In the genomic region with DNA sequence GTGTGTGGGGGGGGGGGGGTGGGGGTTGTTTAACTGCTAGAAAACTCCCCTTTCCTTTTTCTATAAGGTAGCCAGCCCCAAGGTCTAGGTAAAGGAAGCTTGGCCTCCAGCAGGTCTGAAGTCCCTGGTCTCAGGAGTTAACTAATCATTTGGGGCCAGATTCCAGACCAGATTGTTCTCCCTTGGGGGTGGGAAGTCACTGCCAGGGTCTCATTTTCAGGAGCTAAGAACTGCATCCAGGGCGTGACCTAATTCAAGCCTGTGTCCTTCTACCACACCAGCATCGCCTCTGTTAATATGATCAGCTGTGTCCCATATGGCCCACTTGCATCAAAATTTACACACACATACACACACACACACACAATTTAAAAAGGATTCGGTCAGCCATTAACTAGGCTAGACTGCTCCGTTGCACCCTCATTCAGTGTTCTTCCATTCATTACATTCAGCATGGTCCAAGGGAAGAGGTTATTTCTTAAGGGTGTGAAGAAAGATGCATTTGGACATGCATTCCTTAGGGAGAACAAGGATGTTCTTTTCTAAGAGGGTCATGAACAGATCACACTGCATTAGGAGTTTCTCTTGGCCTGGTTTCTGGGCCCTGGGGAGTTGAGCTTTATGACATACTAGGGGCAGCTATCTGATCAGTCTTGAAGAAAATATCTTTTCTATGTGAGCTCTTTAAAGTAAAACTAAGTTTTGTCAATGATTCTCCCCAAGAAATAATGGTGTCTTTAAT, we compare ENCODE assay signal across 1 cellular context.
TF ChIP-seq lines count a peak whose summit lies in the region.

No MANE protein-coding gene starts in this region.

TF ChIP-seq in H1, 55 proteins besides CTCF, POLR2A, EP300 and RAD21:
- TF ChIP-seq SAP30 (IDR thresholded peaks at IDR 0.05; ENCODE audit: insufficient read depth, insufficient replicate concordance, low read length) (no peak), NANOG (IDR thresholded peaks at IDR 0.05; ENCODE audit: insufficient read depth, low read depth, low read length, poor library complexity, severe bottlenecking) (no peak), GABPA (IDR thresholded peaks at IDR 0.05; ENCODE audit: borderline replicate concordance, insufficient read depth, low read length) (no peak), KDM5A (IDR thresholded peaks at IDR 0.05; ENCODE audit: low read length) (no peak), TBP (IDR thresholded peaks at IDR 0.05; ENCODE audit: low read depth, low read length) (no peak), RXRA (IDR thresholded peaks at IDR 0.05; ENCODE audit: insufficient read depth, low read depth, low read length) (no peak), HDAC2 (IDR thresholded peaks at IDR 0.05; ENCODE audit: borderline replicate concordance in 1 of 2, low read depth in 2 of 2, low read length in 2 of 2) (no peak), SP2 (IDR thresholded peaks at IDR 0.05; ENCODE audit: low read length) (no peak), CEBPB (IDR thresholded peaks at IDR 0.05; ENCODE audit: low read depth, low read length) (no peak), PHF8 (conservative IDR thresholded peaks at IDR 0.05; ENCODE audit: low read depth, low read length) (no peak), SIX5 (IDR thresholded peaks at IDR 0.05; ENCODE audit: low read depth, low read length) (no peak), CBX8 (IDR thresholded peaks at IDR 0.05; ENCODE audit: borderline replicate concordance, low read depth, low read length) (no peak), SRF (IDR thresholded peaks at IDR 0.05; ENCODE audit: low read depth, low read length) (no peak), EZH2 (IDR thresholded peaks at IDR 0.05; ENCODE audit: low read depth, low read length, severe bottlenecking) (no peak), YY1 (IDR thresholded peaks at IDR 0.05; ENCODE audit: low read depth, low read length) (no peak), SP1 (IDR thresholded peaks at IDR 0.05; ENCODE audit: low read depth, low read length) (no peak)
- TF ChIP-seq, protein P1, sequence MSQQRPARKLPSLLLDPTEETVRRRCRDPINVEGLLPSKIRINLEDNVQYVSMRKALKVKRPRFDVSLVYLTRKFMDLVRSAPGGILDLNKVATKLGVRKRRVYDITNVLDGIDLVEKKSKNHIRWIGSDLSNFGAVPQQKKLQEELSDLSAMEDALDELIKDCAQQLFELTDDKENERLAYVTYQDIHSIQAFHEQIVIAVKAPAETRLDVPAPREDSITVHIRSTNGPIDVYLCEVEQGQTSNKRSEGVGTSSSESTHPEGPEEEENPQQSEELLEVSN (IDR thresholded peaks at IDR 0.05), result no peak
- TF ChIP-seq, protein P2, sequence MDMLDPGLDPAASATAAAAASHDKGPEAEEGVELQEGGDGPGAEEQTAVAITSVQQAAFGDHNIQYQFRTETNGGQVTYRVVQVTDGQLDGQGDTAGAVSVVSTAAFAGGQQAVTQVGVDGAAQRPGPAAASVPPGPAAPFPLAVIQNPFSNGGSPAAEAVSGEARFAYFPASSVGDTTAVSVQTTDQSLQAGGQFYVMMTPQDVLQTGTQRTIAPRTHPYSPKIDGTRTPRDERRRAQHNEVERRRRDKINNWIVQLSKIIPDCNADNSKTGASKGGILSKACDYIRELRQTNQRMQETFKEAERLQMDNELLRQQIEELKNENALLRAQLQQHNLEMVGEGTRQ (IDR thresholded peaks at IDR 0.05; ENCODE audit: low read length), result no peak
- TF ChIP-seq, protein P3, sequence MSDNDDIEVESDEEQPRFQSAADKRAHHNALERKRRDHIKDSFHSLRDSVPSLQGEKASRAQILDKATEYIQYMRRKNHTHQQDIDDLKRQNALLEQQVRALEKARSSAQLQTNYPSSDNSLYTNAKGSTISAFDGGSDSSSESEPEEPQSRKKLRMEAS (IDR thresholded peaks at IDR 0.05), result no peak
